Comparison of ENCODE assay signal across 1 cellular context in genomic region chr13:109256866-109257760, GRCh38.
TF ChIP-seq lines count a peak whose summit lies in the region.

No MANE protein-coding gene starts in this region.

TF ChIP-seq in GM23338, 12 proteins besides CTCF, POLR2A, EP300 and RAD21 (continued from another document):
- TF ChIP-seq REST (IDR thresholded peaks at IDR 0.05; ENCODE audit: unreplicated experiment) = no peak
- TF ChIP-seq ETS1 (IDR thresholded peaks at IDR 0.05) = no peak
- no peak for TF ChIP-seq ZNF331 (CRISPR knock-in tag; IDR thresholded peaks at IDR 0.05; ENCODE audit: low read depth)
- TF ChIP-seq STAT1 (IDR thresholded peaks at IDR 0.05; ENCODE audit: unreplicated experiment) = no peak
TF ChIP-seq in GM23338: peak in this region for 0.
